ENCODE assay signal across 34 cellular contexts in genomic region chr13:89565711-89566110, GRCh38.
"Had no signal": no experiment of that assay in that cellular context is flagged by ENCODE, and none has a peak within 500 bp of the region (broad histone marks: within the 10 kb centered on the region; RNA-seq: fewer than 3 reads in every experiment).

No MANE protein-coding gene starts in this region.

- H3K36me3 ChIP-seq: cardiac muscle cell, MG63, Peyer's patch had no signal

- DNase-seq: activated B cell treated with CpG ODN at 0.5 μM for 24 hours; activated CD4-positive, alpha-beta memory T cell treated with anti-CD3 and anti-CD28 coated beads for 36 hours; activated CD4-positive, alpha-beta T cell treated with anti-CD3 and anti-CD28 coated beads for 4 hours; activated CD4-positive, alpha-beta T cell treated with anti-CD3 and anti-CD28 coated beads, Interleukin-2, amount 50 U/mL, for 1 hour; activated CD4-positive, CD25-positive, alpha-beta regulatory T cell treated with anti-CD3 and anti-CD28 coated beads, Interleukin-2, amount 50 U/mL, for 72 hours; activated CD8-positive, alpha-beta memory T cell treated with anti-CD3 and anti-CD28 coated beads, Interleukin-2, amount 50 U/mL, for 4 hours; activated effector memory CD4-positive, alpha-beta T cell treated with Interleukin-2 at 50 U/mL for 16 hours; activated naive CD4-positive, alpha-beta T cell treated with anti-CD3 and anti-CD28 coated beads, Interleukin-2, amount 10 ng/mL, durations not matched to agents 7 days and 5 days; activated naive CD8-positive, alpha-beta T cell treated with anti-CD3 and anti-CD28 coated beads, Interleukin-2, amount 50 U/mL, for 24 hours; activated T-cell treated with anti-CD3 and anti-CD28 coated beads, Interleukin-2, amount 50 U/mL, for 48 hours; anterior cingulate cortex; Kasumi-1; KBM-7; MG63; NCI-H1048; NCI-H1436 treated with DMSO at 0.1 percent for 48 hours; NCI-H1694 treated with DMSO at 0.1 percent for 48 hours; NCI-H2029; NCI-H2107; NCI-H2171; NCI-H510A; NCI-H526; NK-92 treated with Interleukin-12 subunit alpha and Interleukin-12 subunit beta, amount 100 ng/mL, for 24 hours; PC-3; Peyer's patch; SIG-M5; SW 1271; T-helper 1 cell; T-helper 2 cell; T-helper 9 cell had no signal

- H3K4me3 ChIP-seq: cardiac muscle cell, MG63, Peyer's patch had no signal

- H3K27me3 ChIP-seq: cardiac muscle cell, MG63, Peyer's patch had no signal

- ATAC-seq: activated naive CD8-positive, alpha-beta T cell treated with anti-CD3 and anti-CD28 coated beads, Interleukin-2, amount 50 U/mL, for 24 hours; PC-3; Right ventricle myocardium inferior had no signal

- H3K27ac ChIP-seq: cardiac muscle cell, Peyer's patch, RWPE1, VCaP had no signal

- H3K4me1 ChIP-seq: Peyer's patch had no signal

- H3K9me3 ChIP-seq: MG63, Peyer's patch had no signal
